6 cellular contexts compared by ENCODE assay signal in genomic region chr3:22276351-22276750, GRCh38.
"Had no signal": no experiment of that assay in that cellular context is flagged by ENCODE, and none has a peak within 500 bp of the region (broad histone marks: within the 10 kb centered on the region; RNA-seq: fewer than 3 reads in every experiment).

No MANE protein-coding gene starts in this region.

- H3K4me2 ChIP-seq: KMS-11 had no signal

- H3K27ac ChIP-seq: HL-60, KMS-11 had no signal

- DNase-seq: KBM-7, KG1 had no signal

- H3K36me3 Mint-ChIP-seq: IgD-negative memory B cell had no signal

- H3K9ac ChIP-seq: KMS-11 had no signal

- H3K27me3 Mint-ChIP-seq: IgD-negative memory B cell had no signal

- H3K4me3 Mint-ChIP-seq: IgD-negative memory B cell had no signal

- H3K27ac Mint-ChIP-seq: IgD-negative memory B cell had no signal

- FAIRE-seq: HTR-8/SVneo had no signal
